Comparison of ENCODE assay signal across 13 cellular contexts in the genomic region with DNA sequence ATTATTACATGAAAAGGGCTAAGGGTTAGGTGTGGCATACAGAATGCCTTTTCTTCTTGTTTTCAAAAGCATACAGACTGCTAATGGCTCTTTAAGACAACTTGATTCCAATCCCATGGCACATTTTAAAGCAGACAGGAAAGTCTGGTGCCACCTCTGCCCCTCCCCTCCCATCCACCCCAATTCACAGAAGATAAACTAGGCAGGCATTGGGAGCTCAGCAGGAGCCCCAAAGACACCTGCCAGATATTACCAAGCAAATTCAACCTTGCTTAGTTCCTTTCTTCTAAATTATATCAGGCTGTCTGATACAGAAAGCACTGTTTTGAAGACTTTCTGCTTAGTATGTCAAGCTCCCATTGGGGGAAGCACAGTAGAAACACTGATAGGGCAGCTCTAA. TPM values are rescaled to one million over a fixed set of nuclear protein-coding genes. Genes with fewer than 3 reads are reported as not detected.
DNase-seq lines count a peak whose midpoint lies in the region; ATAC-seq and TF ChIP-seq lines count a peak whose summit lies in the region.
"Had no signal": no experiment of that assay in that cellular context is flagged by ENCODE, and none has a peak within 500 bp of the region (broad histone marks: within the 10 kb centered on the region; RNA-seq: fewer than 3 reads in every experiment).

No MANE protein-coding gene starts in this region.

- no peak for TF ChIP-seq POLR2A in heart left ventricle (IDR thresholded peaks at IDR 0.05)
- no peak for TF ChIP-seq POLR2A in esophagus muscularis mucosa (IDR thresholded peaks at IDR 0.05; ENCODE audit: low read depth)
- no peak for TF ChIP-seq POLR2A in transverse colon (IDR thresholded peaks at IDR 0.05)

- POLR2A ChIA-PET in OCI-LY7 (lab: Charles Lee), result interaction anchor here (0.6 to 4.3 kb wide), 4 partner anchors 10 to 718 kb away, joined by 3 to 54 read pairs (median 8); partner anchors contain the start of genes CEP57L1 and SESN1

- H3K4me3 ChIP-seq in heart left ventricle (no peak overlapping the region), OCI-LY7 (ENCODE audit: low read depth, low read length, poor library complexity, severe bottlenecking) (no peak overlapping the region), esophagus muscularis mucosa (no peak overlapping the region), transverse colon (no peak overlapping the region)
- H3K4me3 ChIP-seq: A549 had no signal

- H2AFZ ChIP-seq in OCI-LY7 (ENCODE audit: low read length), result peak overlapping the region; percentile 32; the same call in 1 of the 2 replicates

- intact Hi-C loops in heart left ventricle (cut with DNase I), result loop anchor here in 1 of 10 donors (5.0 kb wide), 1 partner anchor 524 kb away; no protein-coding TSS in a partner anchor
- intact Hi-C loops in Right ventricle myocardium superior (cut with DNase I), result no loop called here
- intact Hi-C loops in OCI-LY7 (cut with micrococcal nuclease; ENCODE audit: unreplicated experiment), result no loop called here
- intact Hi-C loops in esophagus muscularis mucosa (cut with DNase I), result loop anchor here (10.0 kb wide), 1 partner anchor 427 kb away; no protein-coding TSS in a partner anchor
- intact Hi-C loops in transverse colon (cut with DNase I; ENCODE audit: low total_unique reads), result no loop called here

- no peak for ATAC-seq in heart left ventricle
- ATAC-seq in Right ventricle myocardium superior (ENCODE audit: poor library complexity), result no peak
- ATAC-seq in GM19324 (IDR thresholded peaks at IDR 0.05; ENCODE audit: low FRiP score, unreplicated experiment), result no peak

- H3K36me3 ChIP-seq in heart left ventricle (peaks cover 0 to 17% (median 7%) of the 10 kb centered on the region in 9 donors), OCI-LY7 (ENCODE audit: insufficient read depth, low read length) (no peaks in the 10 kb centered on the region), esophagus muscularis mucosa (peaks cover 0 to 11% (median 4%) of the 10 kb centered on the region in 4 donors), transverse colon (no peaks in the 10 kb centered on the region)

- H3K4me2 ChIP-seq in OCI-LY7 (ENCODE audit: low read length), result peak overlapping the region; percentile 48
- H3K4me2 ChIP-seq: A549, KMS-11 had no signal

- CTCF ChIA-PET in OCI-LY7 (lab: Charles Lee; ENCODE audit: unreplicated experiment), result no interaction called here

- TF ChIP-seq CTCF in heart left ventricle (IDR thresholded peaks at IDR 0.05) (no peak), OCI-LY7 (conservative IDR thresholded peaks at IDR 0.05; ENCODE audit: low read length) (no peak), esophagus muscularis mucosa (IDR thresholded peaks at IDR 0.05) (no peak), transverse colon (IDR thresholded peaks at IDR 0.05) (no peak)

- H3K9me2 ChIP-seq in OCI-LY7 (ENCODE audit: insufficient read depth, low read length), result no peaks in the 10 kb centered on the region

- H3K27me3 ChIP-seq in heart left ventricle, result no peaks in the 10 kb centered on the region
- H3K27me3 ChIP-seq in esophagus muscularis mucosa, result no peaks in the 10 kb centered on the region
- H3K27me3 ChIP-seq in transverse colon, result no peaks in the 10 kb centered on the region

- in situ Hi-C loops in transverse colon (cut with MboI; ENCODE audit: low pct_ligation_motif_present in 1 of 4, low pct_unique_long_range_greater_than_20kb in 1 of 4, low sequenced_read_pairs in 3 of 4), result loop anchor here in 1 of 4 donors (25.0 kb wide), 1 partner anchor 1119 kb away; the partner anchor contains the start of gene SEC63

- H3K9me3 ChIP-seq in heart left ventricle (no peaks in the 10 kb centered on the region), OCI-LY7 (ENCODE audit: low read length) (no peaks in the 10 kb centered on the region), esophagus muscularis mucosa (no peaks in the 10 kb centered on the region), transverse colon (no peaks in the 10 kb centered on the region)
- H3K9me3 ChIP-seq: A549, Caco-2 had no signal

- TF ChIP-seq EP300 in esophagus muscularis mucosa (IDR thresholded peaks at IDR 0.05) (no peak), transverse colon (IDR thresholded peaks at IDR 0.05; ENCODE audit: low read depth) (no peak)

- H3K79me2 ChIP-seq in OCI-LY7 (ENCODE audit: insufficient read depth, low read depth, low read length), result peaks cover 83% of the 10 kb centered on the region; the same call in 1 of the 2 replicates

- DNase-seq in heart left ventricle (no peak), Right ventricle myocardium superior (no peak), OCI-LY7 (ENCODE audit: low spot score) (peak; percentile 37), esophagus muscularis mucosa (ENCODE audit: extremely low spot score) (no peak), transverse colon (no peak), DMS53 treated with DMSO at 0.1 percent for 48 hours (lab: John Stamatoyannopoulos, UW; ENCODE audit: unreplicated experiment) (no peak)
- DNase-seq: Caco-2, NCI-H1436, NCI-H345, SHP77 had no signal

- H4K20me1 ChIP-seq in OCI-LY7 (ENCODE audit: insufficient read depth, low read length), result no peaks in the 10 kb centered on the region

- no TSS peak for BruUV-seq in OCI-LY7 (replicated peaks; lab: Mats Ljungman, UMichigan)

- peak overlapping the region; percentile 20 to 88 (median 78) for H3K27ac ChIP-seq in heart left ventricle
- H3K27ac ChIP-seq in OCI-LY7 (ENCODE audit: low read depth, low read length, poor library complexity, severe bottlenecking), result peak overlapping the region; percentile 86
- peak overlapping the region; percentile 38 to 77 (median 72) for H3K27ac ChIP-seq in esophagus muscularis mucosa (replicated peaks in 1 of 4)
- peak overlapping the region in 3 of 4 donors; percentile 10 to 28 (median 14) for H3K27ac ChIP-seq in transverse colon
- H3K27ac ChIP-seq: A549, KMS-11 had no signal

- H3K4me1 ChIP-seq in heart left ventricle (peaks cover 3 to 80% (median 39%) of the 10 kb centered on the region in 12 donors), OCI-LY7 (ENCODE audit: insufficient read depth, low read length, poor library complexity, severe bottlenecking) (peaks cover 79% of the 10 kb centered on the region), esophagus muscularis mucosa (peaks cover 30 to 81% (median 74%) of the 10 kb centered on the region in 4 donors), transverse colon (peaks cover 0 to 39% (median 11%) of the 10 kb centered on the region in 4 donors)
- H3K4me1 ChIP-seq: A549, Caco-2 had no signal

RNA-seq across cellular contexts. Expression of gene SESN1, which starts 13.1 kb away (rescaled TPM):
- total RNA-seq in heart left ventricle, result 10 to 100 TPM; 30.2 to 63.2 (median 42.7) TPM
- polyA plus RNA-seq in heart left ventricle, result 10 to 100 TPM; 22.5 to 32.5 TPM
- total RNA-seq in Right ventricle myocardium superior, result 64.1 TPM
- 7.7 and 10.8 TPM in 2 replicates for total RNA-seq in OCI-LY7 (2014; rRNA removed; shearing (Covaris generic))
- 13.8 and 14.8 TPM in 2 replicates for total RNA-seq in OCI-LY7 (2022)
- total RNA-seq in esophagus muscularis mucosa, result 10 to 100 TPM; 50.7 to 80.9 (median 61.8) TPM
- total RNA-seq in transverse colon, result 10 to 100 TPM; 43.1 to 73.4 (median 48.7) TPM

RNA-seq across cellular contexts. Expression of gene CEP57L1, which starts 13.8 kb away (rescaled TPM):
- total RNA-seq in heart left ventricle (10 to 100 TPM in 5 of 9 donors, 1 to 10 TPM in 4; 5.9 to 13.8 (median 10.3) TPM), Right ventricle myocardium superior (6.3 TPM), OCI-LY7 (2022) (22.5 and 28.2 TPM in 2 replicates), esophagus muscularis mucosa (10 to 100 TPM; 11.9 to 19.9 (median 13.9) TPM), transverse colon (10 to 100 TPM in 2 of 4 donors, 1 to 10 TPM in 2; 1.9 to 29.5 (median 9.5) TPM)
- 1 to 10 TPM; 6.9 to 7.9 TPM for polyA plus RNA-seq in heart left ventricle
- 22.7 and 26.7 TPM in 2 replicates for total RNA-seq in OCI-LY7 (2014; rRNA removed; shearing (Covaris generic))

Comparison
In these comparisons a context has a peak if more than half of its experiments do, and no peak if none do; other contexts are left out.
1. H3K27ac ChIP-seq: peak in every context shown above with its lines; median percentile 86 in OCI-LY7; 78 in heart left ventricle; 72 in esophagus muscularis mucosa; 14 in transverse colon.